13 cellular contexts compared by ENCODE assay signal in the genomic region with DNA sequence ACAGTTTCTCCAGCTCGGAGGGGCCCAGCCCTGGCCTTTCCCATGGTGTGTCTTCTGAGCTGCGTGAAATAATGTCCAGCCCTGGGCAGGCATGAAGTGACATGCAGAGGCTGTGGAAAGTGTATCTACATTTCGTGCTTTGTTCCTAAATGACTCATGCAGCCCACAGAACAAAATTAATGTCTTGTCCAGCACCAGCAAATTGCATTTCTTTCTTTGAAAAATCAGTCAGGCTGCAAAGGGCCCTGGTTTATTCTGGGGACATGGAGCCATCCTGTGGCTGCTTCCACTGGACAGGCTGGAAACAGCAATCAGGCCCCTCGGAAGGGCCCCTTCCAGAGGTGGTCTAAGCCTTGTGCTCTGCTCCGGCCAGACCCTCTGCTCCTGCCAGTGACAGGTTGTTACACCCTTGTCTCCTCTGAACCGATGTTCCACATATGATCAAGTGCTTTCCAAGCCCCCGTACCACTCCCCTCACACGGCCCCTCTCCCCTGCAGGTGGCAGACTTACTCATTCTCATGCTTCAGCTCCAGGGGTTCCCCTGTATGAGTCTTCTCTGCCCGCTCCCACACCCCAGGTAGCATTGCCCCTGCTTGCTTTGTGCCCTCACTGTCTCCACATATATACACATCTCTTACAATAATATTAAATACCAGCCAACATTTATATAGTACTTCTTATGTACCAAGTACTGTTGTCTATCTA. TPM values are rescaled to one million over a fixed set of nuclear protein-coding genes. Genes with fewer than 3 reads are reported as not detected.
DNase-seq lines count a peak whose midpoint lies in the region; ATAC-seq and TF ChIP-seq lines count a peak whose summit lies in the region.
"Had no signal": no experiment of that assay in that cellular context is flagged by ENCODE, and none has a peak within 500 bp of the region (broad histone marks: within the 10 kb centered on the region; RNA-seq: fewer than 3 reads in every experiment).

No MANE protein-coding gene starts in this region.

- peaks cover 4% of the 10 kb centered on the region for H3K27me3 Mint-ChIP-seq in GM23338 (ENCODE audit: insufficient read depth, low read depth, poor library complexity)
- peaks cover 28 to 34% of the 10 kb centered on the region in 2 donors for H3K27me3 Mint-ChIP-seq in stimulated activated naive B cell treated with anti-CD40 and anti-IgM and Interleukin-4, amounts not matched to agents 10 μg/mL and 1 μg/mL and 100 μg/mL, for 72 hours

- H3K27me3 ChIP-seq in left ventricle myocardium inferior (ENCODE audit: low read depth) (peaks cover 46% of the 10 kb centered on the region), right cardiac atrium (ENCODE audit: control insufficient read depth, insufficient read depth) (no peaks in the 10 kb centered on the region), GM23338 (ENCODE audit: insufficient read depth) (no peaks in the 10 kb centered on the region), body of pancreas (no peaks in the 10 kb centered on the region)

- H3K79me2 ChIP-seq in GM23338 (replicated peaks; ENCODE audit: insufficient read depth) (no peaks in the 10 kb centered on the region), OCI-LY7 (ENCODE audit: insufficient read depth, low read depth, low read length) (no peaks in the 10 kb centered on the region)

- WGBS in right cardiac atrium: 70% methylated on average over 9 of the region's 9 CpGs
- 70 to 72% methylated on average over 8 to 9 of the region's 9 CpGs for WGBS in body of pancreas, 2 donors

- CTCF ChIA-PET in OCI-LY7 (lab: Charles Lee; ENCODE audit: unreplicated experiment): interaction anchor here (1.0 kb wide), 1 partner anchor 56 kb away, joined by 3 read pairs; no protein-coding TSS in a partner anchor

- H3K27ac ChIP-seq in left ventricle myocardium inferior (replicated peaks) (no peak overlapping the region), right cardiac atrium (ENCODE audit: low read length) (no peak overlapping the region), GM23338 (ENCODE audit: low read depth) (no peak overlapping the region), OCI-LY7 (ENCODE audit: low read depth, low read length, poor library complexity, severe bottlenecking) (no peak overlapping the region), body of pancreas (no peak overlapping the region)

- H2AFZ ChIP-seq in GM23338 (no peak overlapping the region), OCI-LY7 (ENCODE audit: low read length) (no peak overlapping the region)

- H3K4me1 ChIP-seq in left ventricle myocardium inferior: no peaks in the 10 kb centered on the region
- no peaks in the 10 kb centered on the region for H3K4me1 ChIP-seq in right cardiac atrium (ENCODE audit: control insufficient read depth, insufficient read depth, low read length)
- H3K4me1 ChIP-seq in GM23338 (ENCODE audit: insufficient read depth): no peaks in the 10 kb centered on the region
- peaks cover 10% of the 10 kb centered on the region for H3K4me1 ChIP-seq in OCI-LY7 (ENCODE audit: insufficient read depth, low read length, poor library complexity, severe bottlenecking)
- H3K4me1 ChIP-seq in body of pancreas: no peaks in the 10 kb centered on the region

- TF ChIP-seq CTCF in left ventricle myocardium inferior (IDR thresholded peaks at IDR 0.05; ENCODE audit: borderline replicate concordance): peak; percentile 45
- TF ChIP-seq CTCF in GM23338 (conservative IDR thresholded peaks at IDR 0.05; ENCODE audit: low read depth in 2 of 2): peak in 1 of 2 experiments; percentile 34; a peak in 2 of 4 replicates
- peak; percentile 52 for TF ChIP-seq CTCF in OCI-LY7 (conservative IDR thresholded peaks at IDR 0.05; ENCODE audit: low read length)
- no peak for TF ChIP-seq CTCF in body of pancreas (IDR thresholded peaks at IDR 0.05)

- no peaks in the 10 kb centered on the region for H3K9me3 ChIP-seq in left ventricle myocardium inferior (replicated peaks)
- H3K9me3 ChIP-seq in right cardiac atrium (ENCODE audit: control insufficient read depth, low read length): no peaks in the 10 kb centered on the region
- H3K9me3 ChIP-seq in OCI-LY7 (ENCODE audit: low read length): no peaks in the 10 kb centered on the region
- no peaks in the 10 kb centered on the region for H3K9me3 ChIP-seq in body of pancreas

- H3K36me3 ChIP-seq in left ventricle myocardium inferior: no peaks in the 10 kb centered on the region
- H3K36me3 ChIP-seq in GM23338 (ENCODE audit: insufficient read depth): no peaks in the 10 kb centered on the region
- H3K36me3 ChIP-seq in OCI-LY7 (ENCODE audit: insufficient read depth, low read length): no peaks in the 10 kb centered on the region
- H3K36me3 ChIP-seq in body of pancreas (replicated peaks in 1 of 2; ENCODE audit: insufficient read depth in 1 of 2, low read depth in 2 of 2): no peaks in the 10 kb centered on the region

- no peak for TF ChIP-seq POLR2A in body of pancreas (IDR thresholded peaks at IDR 0.05)

- H3K4me2 ChIP-seq in GM23338: no peak overlapping the region
- H3K4me2 ChIP-seq in OCI-LY7 (ENCODE audit: low read length): no peak overlapping the region

- H4K20me1 ChIP-seq in GM23338 (replicated peaks; ENCODE audit: insufficient read depth) (no peaks in the 10 kb centered on the region), OCI-LY7 (ENCODE audit: insufficient read depth, low read length) (no peaks in the 10 kb centered on the region)

- no peaks in the 10 kb centered on the region for H3K9me3 Mint-ChIP-seq in GM23338
- no peaks in the 10 kb centered on the region for H3K9me3 Mint-ChIP-seq in stimulated activated naive B cell treated with anti-CD40 and anti-IgM and Interleukin-4, amounts not matched to agents 10 μg/mL and 1 μg/mL and 100 μg/mL, for 72 hours

- peaks cover 7% of the 10 kb centered on the region for H3K4me1 Mint-ChIP-seq in GM23338
- peaks cover 45 to 46% of the 10 kb centered on the region in 2 donors for H3K4me1 Mint-ChIP-seq in stimulated activated naive B cell treated with anti-CD40 and anti-IgM and Interleukin-4, amounts not matched to agents 10 μg/mL and 1 μg/mL and 100 μg/mL, for 72 hours

- H3K4me3 Mint-ChIP-seq in GM23338: no peak overlapping the region
- H3K4me3 Mint-ChIP-seq in stimulated activated naive B cell treated with anti-CD40 and anti-IgM and Interleukin-4, amounts not matched to agents 10 μg/mL and 1 μg/mL and 100 μg/mL, for 72 hours: peak overlapping the region in 1 of 2 donors; percentile 52

- no peaks in the 10 kb centered on the region for H3K36me3 Mint-ChIP-seq in GM23338 (ENCODE audit: low read depth)
- no peaks in the 10 kb centered on the region for H3K36me3 Mint-ChIP-seq in stimulated activated naive B cell treated with anti-CD40 and anti-IgM and Interleukin-4, amounts not matched to agents 10 μg/mL and 1 μg/mL and 100 μg/mL, for 72 hours

- H3K9me2 ChIP-seq in GM23338 (ENCODE audit: insufficient read depth): no peaks in the 10 kb centered on the region
- no peaks in the 10 kb centered on the region for H3K9me2 ChIP-seq in OCI-LY7 (ENCODE audit: insufficient read depth, low read length)

- BruUV-seq in OCI-LY7 (replicated peaks; lab: Mats Ljungman, UMichigan): no TSS peak

- H3F3A ChIP-seq in GM23338 (replicated peaks; ENCODE audit: low read depth): no peaks in the 10 kb centered on the region

- POLR2A ChIA-PET in OCI-LY7 (lab: Charles Lee): no interaction called here

- intact Hi-C loops in left ventricle myocardium inferior (cut with micrococcal nuclease) (no loop called here), right cardiac atrium (cut with DNase I) (no loop called here), OCI-LY7 (cut with micrococcal nuclease; ENCODE audit: unreplicated experiment) (no loop called here), body of pancreas (cut with DNase I) (no loop called here)

- DNase-seq in left ventricle myocardium inferior (no peak), right cardiac atrium (no peak), GM23338 (ENCODE audit: low spot score) (no peak), OCI-LY7 (ENCODE audit: low spot score) (peak; percentile 17), NCI-H1092 treated with DMSO at 0.1 percent for 48 hours (lab: John Stamatoyannopoulos, UW) (no peak), body of pancreas (no peak)
- DNase-seq in stimulated activated naive B cell treated with anti-CD40 and anti-IgM and Interleukin-4, amounts not matched to agents 10 μg/mL and 1 μg/mL and 100 μg/mL, for 72 hours: no peak
- DNase-seq: activated naive CD4-positive, alpha-beta T cell; GF-D8; GOT3; NCI-H1694 treated with DMSO at 0.1 percent for 48 hours had no signal

- ATAC-seq in right cardiac atrium (no peak), GM23338 (0 out of 3 replicates have a peak, but pooled peaks have one; percentile 16), body of pancreas (no peak), HG03039 (IDR thresholded peaks at IDR 0.05; ENCODE audit: unreplicated experiment) (no peak)
- peak; percentile 48 to 51 for ATAC-seq in stimulated activated naive B cell treated with anti-CD40 and anti-IgM and Interleukin-4, amounts not matched to agents 10 μg/mL and 1 μg/mL and 100 μg/mL, for 72 hours (replicated peaks)
- ATAC-seq: Panc1 had no signal

- no peak overlapping the region for H3K27ac Mint-ChIP-seq in GM23338
- peak overlapping the region; percentile 80 for H3K27ac Mint-ChIP-seq in stimulated activated naive B cell treated with anti-CD40 and anti-IgM and Interleukin-4, amounts not matched to agents 10 μg/mL and 1 μg/mL and 100 μg/mL, for 72 hours

- no peak overlapping the region for H3K4me3 ChIP-seq in left ventricle myocardium inferior
- H3K4me3 ChIP-seq in right cardiac atrium (ENCODE audit: low read length): no peak overlapping the region
- no peak overlapping the region for H3K4me3 ChIP-seq in GM23338
- no peak overlapping the region for H3K4me3 ChIP-seq in OCI-LY7 (ENCODE audit: low read depth, low read length, poor library complexity, severe bottlenecking)
- no peak overlapping the region for H3K4me3 ChIP-seq in body of pancreas

RNA-seq across cellular contexts. Expression of a gene that starts 33.7 kb away (rescaled TPM):
- total RNA-seq in left ventricle myocardium inferior: 1.6 TPM
- 1 to 10 TPM; 1.6 to 2.0 (median 1.8) TPM for total RNA-seq in right cardiac atrium
- polyA plus RNA-seq in right cardiac atrium: 1.3 TPM
- total RNA-seq in GM23338 (2014; rRNA removed; shearing (Covaris generic)): 0.74 and 2.9 TPM in 2 replicates
- polyA plus RNA-seq in GM23338 (2016; fragmentation: Nextera tagmentation; extraction: Ambion mirVana): 1.8 and 2.0 TPM in 2 replicates
- total RNA-seq in OCI-LY7 (2014; rRNA removed; shearing (Covaris generic)): 6.5 and 7.0 TPM in 2 replicates
- total RNA-seq in OCI-LY7 (2022): 3.5 and 6.5 TPM in 2 replicates
- 1 to 10 TPM; 3.6 to 5.9 TPM for total RNA-seq in body of pancreas

RNA-seq across cellular contexts. Expression of a gene that starts 56.6 kb away (rescaled TPM):
- 6.2 TPM for total RNA-seq in left ventricle myocardium inferior
- total RNA-seq in right cardiac atrium: 1 to 10 TPM; 6.4 to 8.4 (median 7.5) TPM
- polyA plus RNA-seq in right cardiac atrium: 4.7 TPM
- 16.7 and 22.6 TPM in 2 replicates for total RNA-seq in GM23338 (2014; rRNA removed; shearing (Covaris generic))
- 5.8 and 7.3 TPM in 2 replicates for polyA plus RNA-seq in GM23338 (2016; fragmentation: Nextera tagmentation; extraction: Ambion mirVana)
- total RNA-seq in OCI-LY7 (2014; rRNA removed; shearing (Covaris generic)): 24.2 and 27.0 TPM in 2 replicates
- total RNA-seq in OCI-LY7 (2022): 21.3 and 21.9 TPM in 2 replicates
- total RNA-seq in body of pancreas: 10 to 100 TPM in 1 of 2 donors, 1 to 10 TPM in 1; 4.0 to 14.0 TPM

RNA-seq across cellular contexts. Expression of a gene that starts 60.0 kb away (rescaled TPM):
- 24.6 TPM for total RNA-seq in left ventricle myocardium inferior
- total RNA-seq in right cardiac atrium: 10 to 100 TPM; 25.6 to 60.5 (median 41.6) TPM
- 51.6 TPM for polyA plus RNA-seq in right cardiac atrium
- total RNA-seq in GM23338 (2014; rRNA removed; shearing (Covaris generic)): 72.5 and 72.6 TPM in 2 replicates
- 66.3 and 85.6 TPM in 2 replicates for polyA plus RNA-seq in GM23338 (2016; fragmentation: Nextera tagmentation; extraction: Ambion mirVana)
- 73.0 and 78.7 TPM in 2 replicates for total RNA-seq in OCI-LY7 (2014; rRNA removed; shearing (Covaris generic))
- total RNA-seq in OCI-LY7 (2022): 53.2 and 61.1 TPM in 2 replicates
- total RNA-seq in body of pancreas: 10 to 100 TPM; 38.9 to 76.5 TPM

Comparison
In these comparisons a context has a peak if more than half of its experiments do, and no peak if none do; other contexts are left out.
1. CTCF ChIP-seq: peak in left ventricle myocardium inferior (single experiment) and OCI-LY7 (single experiment); none in body of pancreas (0 of 7).
2. ATAC-seq: peak in GM23338 (single experiment) and stimulated activated naive B cell treated with anti-CD40 and anti-IgM and Interleukin-4, amounts not matched to agents 10 μg/mL and 1 μg/mL and 100 μg/mL, for 72 hours (2 of 2); none in right cardiac atrium (0 of 2), body of pancreas (single experiment) and HG03039 (single experiment).